ENCODE assay signal across 10 cellular contexts in genomic region chr1:43868741-43869067, GRCh38.
A peak's percentile ranks its signal among the peaks of the same experiment; 100 is the strongest.
DNase-seq lines count a peak whose midpoint lies in the region; ATAC-seq, FAIRE-seq and TF ChIP-seq lines count a peak whose summit lies in the region.
"Had no signal": no experiment of that assay in that cellular context is flagged by ENCODE, and none has a peak within 500 bp of the region (broad histone marks: within the 10 kb centered on the region; RNA-seq: fewer than 3 reads in every experiment).

No MANE protein-coding gene starts in this region.

- no peak overlapping the region for H3K9ac ChIP-seq in keratinocyte (ENCODE audit: control insufficient read depth, extremely low read depth, insufficient read depth, low read length)

- H3K36me3 Mint-ChIP-seq in activated CD4-positive, alpha-beta memory T cell treated with anti-CD3 and anti-CD28 coated beads for 36 hours, result no peaks in the 10 kb centered on the region

- POLR2A ChIA-PET in HEK293 (lab: Yijun Ruan, JAX), result interaction anchor here (0.6 to 0.8 kb wide), 2 partner anchors 10 to 101 kb away, joined by 3 to 4 read pairs; partner anchors contain the start of gene DPH2
- POLR2A ChIA-PET in activated CD4-positive, alpha-beta memory T cell treated with anti-CD3 and anti-CD28 coated beads for 36 hours (lab: Charles Lee), result no interaction called here

- intact Hi-C loops in activated CD4-positive, alpha-beta memory T cell treated with anti-CD3 and anti-CD28 coated beads for 36 hours (cut with micrococcal nuclease), result no loop called here
- intact Hi-C loops in upper lobe of right lung (cut with DNase I), result no loop called here

- H3K4me3 ChIP-seq in ACC112 (ENCODE audit: low read depth, low read length) (no peak overlapping the region), HEK293 (ENCODE audit: low read depth, low read length) (no peak overlapping the region), cardiac fibroblast (replicated peaks in 1 of 2; ENCODE audit: low read depth in 2 of 2, low read length in 2 of 2) (no peak overlapping the region), keratinocyte (ENCODE audit: control insufficient read depth in 2 of 3, extremely low read depth in 1 of 3, insufficient read depth in 2 of 3, low read depth in 1 of 3, low read length in 3 of 3) (no peak overlapping the region), upper lobe of right lung (no peak overlapping the region)

- peaks cover 26% of the 10 kb centered on the region for H3K4me1 Mint-ChIP-seq in activated CD4-positive, alpha-beta memory T cell treated with anti-CD3 and anti-CD28 coated beads for 36 hours (ENCODE audit: low read depth)

- no peaks in the 10 kb centered on the region for H3K9me1 ChIP-seq in keratinocyte (ENCODE audit: control insufficient read depth, extremely low read depth, insufficient read depth, low read length)

- FAIRE-seq in keratinocyte (lab: Jason Lieb, UNC), result peak; percentile 68
- FAIRE-seq: kidney had no signal

- no peaks in the 10 kb centered on the region for H3K9me3 ChIP-seq in HEK293 (ENCODE audit: control insufficient read depth, insufficient read depth, low read depth, low read length)
- H3K9me3 ChIP-seq in keratinocyte (ENCODE audit: control insufficient read depth, low read depth, low read length), result no peaks in the 10 kb centered on the region
- no peaks in the 10 kb centered on the region for H3K9me3 ChIP-seq in upper lobe of right lung

- H3K36me3 ChIP-seq in ACC112 (ENCODE audit: insufficient read depth, low read length), result no peaks in the 10 kb centered on the region
- no peaks in the 10 kb centered on the region for H3K36me3 ChIP-seq in HEK293 (ENCODE audit: control insufficient read depth in 2 of 2, insufficient read depth in 1 of 2, low read length in 2 of 2)
- no peaks in the 10 kb centered on the region for H3K36me3 ChIP-seq in keratinocyte (ENCODE audit: control insufficient read depth in 2 of 2, extremely low read depth in 1 of 2, insufficient read depth in 2 of 2, low read length in 2 of 2)
- H3K36me3 ChIP-seq in upper lobe of right lung, result no peaks in the 10 kb centered on the region

- ATAC-seq in upper lobe of right lung, result no peak
- ATAC-seq in GM21528 (IDR thresholded peaks at IDR 0.05; ENCODE audit: low FRiP score, unreplicated experiment), result no peak

- DNase-seq in cardiac fibroblast (ENCODE audit: low read depth in 2 of 2) (peak; percentile 60 to 95), keratinocyte (ENCODE audit: low read depth, low spot score) (no peak), upper lobe of right lung (no peak), DMS79 (lab: John Stamatoyannopoulos, UW) (no peak)
- no peak for DNase-seq in activated CD4-positive, alpha-beta memory T cell treated with anti-CD3 and anti-CD28 coated beads for 36 hours
- DNase-seq: CD4-positive, alpha-beta T cell; kidney had no signal

- peak overlapping the region; percentile 74 for H3K27ac ChIP-seq in ACC112 (ENCODE audit: low read depth, low read length)
- no peak overlapping the region for H3K27ac ChIP-seq in HEK293 (ENCODE audit: extremely low read depth, low read depth, low read length)
- peak overlapping the region; percentile 51 for H3K27ac ChIP-seq in keratinocyte (ENCODE audit: control insufficient read depth, insufficient read depth, low read length)
- no peak overlapping the region for H3K27ac ChIP-seq in upper lobe of right lung

- H2AFZ ChIP-seq in ACC112 (ENCODE audit: low read length, unreplicated experiment) (no peak overlapping the region), keratinocyte (ENCODE audit: control insufficient read depth, low read length) (no peak overlapping the region)

- H3K4me3 Mint-ChIP-seq in activated CD4-positive, alpha-beta memory T cell treated with anti-CD3 and anti-CD28 coated beads for 36 hours, result no peak overlapping the region
- H3K4me3 Mint-ChIP-seq: CD4-positive, alpha-beta T cell had no signal

- no peaks in the 10 kb centered on the region for H3K79me2 ChIP-seq in ACC112 (ENCODE audit: control insufficient read depth, insufficient read depth, low read length, unreplicated experiment)
- H3K79me2 ChIP-seq in keratinocyte (ENCODE audit: control insufficient read depth, insufficient read depth, low read length), result no peaks in the 10 kb centered on the region

- TF ChIP-seq CTCF in HEK293 (tag by site-specific recombination; IDR thresholded peaks at IDR 0.05) (no peak), cardiac fibroblast (IDR thresholded peaks at IDR 0.05; ENCODE audit: low read depth, low read length) (no peak), keratinocyte (optimal IDR thresholded peaks at IDR 0.05 in 1 of 3, IDR thresholded peaks at IDR 0.05 in 1 of 3, conservative IDR thresholded peaks at IDR 0.05 in 1 of 3; ENCODE audit: extremely low read depth in 1 of 3, insufficient read depth in 2 of 3, low read length in 3 of 3) (no peak), upper lobe of right lung (IDR thresholded peaks at IDR 0.05) (no peak)

- CTCF ChIA-PET in HEK293 (lab: Yijun Ruan, JAX), result interaction anchor here (0.6 to 1.1 kb wide), 2 partner anchors 9 to 66 kb away, joined by 3 to 5 read pairs; no protein-coding TSS in a partner anchor
- CTCF ChIA-PET in activated CD4-positive, alpha-beta memory T cell treated with anti-CD3 and anti-CD28 coated beads for 36 hours (lab: Charles Lee), result interaction anchor here (1.8 to 1.9 kb wide), 2 partner anchors 66 to 105 kb away, joined by 7 to 9 read pairs; no protein-coding TSS in a partner anchor

- H3K9me3 Mint-ChIP-seq in activated CD4-positive, alpha-beta memory T cell treated with anti-CD3 and anti-CD28 coated beads for 36 hours, result no peaks in the 10 kb centered on the region
- H3K9me3 Mint-ChIP-seq: CD4-positive, alpha-beta T cell had no signal

- H3K4me1 ChIP-seq in ACC112 (ENCODE audit: control insufficient read depth, insufficient read depth, low read length, unreplicated experiment) (peaks cover 35% of the 10 kb centered on the region), HEK293 (ENCODE audit: control insufficient read depth, insufficient read depth, low read length) (no peaks in the 10 kb centered on the region), keratinocyte (ENCODE audit: control insufficient read depth, extremely low read depth, insufficient read depth, low read length) (peaks cover 24% of the 10 kb centered on the region), upper lobe of right lung (peaks cover 17% of the 10 kb centered on the region)

- H4K20me1 ChIP-seq in keratinocyte (ENCODE audit: control insufficient read depth, extremely low read depth, insufficient read depth, low read length), result no peaks in the 10 kb centered on the region

- H3K4me2 ChIP-seq in keratinocyte (ENCODE audit: control insufficient read depth, extremely low read depth, insufficient read depth, low read depth, low read length), result no peak overlapping the region

- dilution Hi-C loops in keratinocyte (cut with MboI; ENCODE audit: extremely low pct_ligation_motif_present, low sequenced_read_pairs), result no loop called here

- H3K27me3 ChIP-seq in ACC112 (ENCODE audit: insufficient read depth, low read length), result no peaks in the 10 kb centered on the region
- no peaks in the 10 kb centered on the region for H3K27me3 ChIP-seq in keratinocyte (ENCODE audit: control insufficient read depth, extremely low read depth, insufficient read depth, low read length)
- H3K27me3 ChIP-seq in upper lobe of right lung, result no peaks in the 10 kb centered on the region

- no peaks in the 10 kb centered on the region for H3K27me3 Mint-ChIP-seq in activated CD4-positive, alpha-beta memory T cell treated with anti-CD3 and anti-CD28 coated beads for 36 hours
- H3K27me3 Mint-ChIP-seq: CD4-positive, alpha-beta T cell had no signal

- no peak overlapping the region for H3K27ac Mint-ChIP-seq in activated CD4-positive, alpha-beta memory T cell treated with anti-CD3 and anti-CD28 coated beads for 36 hours
- H3K27ac Mint-ChIP-seq: CD4-positive, alpha-beta T cell had no signal

TF ChIP-seq in HEK293, 187 proteins besides CTCF, POLR2A, EP300 and RAD21:
- TF ChIP-seq SP3 (tag by site-specific recombination; IDR thresholded peaks at IDR 0.05) (no peak), ZBTB48 (tag by site-specific recombination; IDR thresholded peaks at IDR 0.05) (peak; percentile 33; the same call in 1 of the 2 replicates), ZNF626 (tag by site-specific recombination; IDR thresholded peaks at IDR 0.05) (no peak), ZNF174 (tag by site-specific recombination; IDR thresholded peaks at IDR 0.05) (no peak), ATF2 (tag by site-specific recombination; IDR thresholded peaks at IDR 0.05; ENCODE audit: low read depth) (no peak), ZFHX2 (tag by site-specific recombination; conservative IDR thresholded peaks at IDR 0.05) (peak; percentile 61)

Comparison
In these comparisons a context has a peak if more than half of its experiments do, and no peak if none do; other contexts are left out.
1. H3K27ac ChIP-seq: peak in ACC112 (single experiment) and keratinocyte (single experiment); none in HEK293 (single experiment) and upper lobe of right lung (single experiment).
2. DNase-seq: peak in cardiac fibroblast (2 of 2); none in keratinocyte (single experiment), activated CD4-positive, alpha-beta memory T cell treated with anti-CD3 and anti-CD28 coated beads for 36 hours (single experiment), upper lobe of right lung (single experiment) and DMS79 (single experiment).